8 cellular contexts compared by ENCODE assay signal in genomic region chr19:58409010-58409790, GRCh38. TPM values are rescaled to one million over a fixed set of nuclear protein-coding genes. Genes with fewer than 3 reads are reported as not detected.
DNase-seq lines count a peak whose midpoint lies in the region; ATAC-seq and TF ChIP-seq lines count a peak whose summit lies in the region.

No MANE protein-coding gene starts in this region.

- H3K36me3 ChIP-seq in heart right ventricle (peaks cover 0 to 6% (median 0%) of the 10 kb centered on the region in 9 donors), psoas muscle (ENCODE audit: insufficient read depth in 1 of 2, low read depth in 1 of 2) (peaks cover 0 to 12% of the 10 kb centered on the region in 2 donors)

- H3K36me3 Mint-ChIP-seq in Calu3 (ENCODE audit: insufficient read depth, unreplicated experiment), result peaks cover 35% of the 10 kb centered on the region

- TF ChIP-seq CTCF in Calu3 (IDR thresholded peaks at IDR 0.05; ENCODE audit: unreplicated experiment), result no peak
- no peak for TF ChIP-seq CTCF in heart right ventricle (IDR thresholded peaks at IDR 0.05)
- TF ChIP-seq CTCF in psoas muscle (IDR thresholded peaks at IDR 0.05), result no peak

- CTCF ChIA-PET in Calu3 (lab: Charles Lee), result interaction anchor here (0.7 to 0.8 kb wide), 2 partner anchors 57 to 105 kb away, joined by 3 read pairs; no protein-coding TSS in a partner anchor

- WGBS in heart right ventricle, 2 donors, result 3 to 4% methylated on average over 34 of the region's 34 CpGs
- WGBS in psoas muscle, 3 donors, result 2 to 3% (median 3%) methylated on average over 34 of the region's 34 CpGs

- H3K4me3 Mint-ChIP-seq in Calu3 (ENCODE audit: low read depth, unreplicated experiment), result peak overlapping the region; percentile 83

- ATAC-seq in GM21528 (IDR thresholded peaks at IDR 0.05; ENCODE audit: low FRiP score, unreplicated experiment), result peak; percentile 16
- peak; percentile 9 to 68 (median 36) for ATAC-seq in heart right ventricle
- peak; percentile 18 to 31 (median 26) for ATAC-seq in psoas muscle

- H3K27ac Mint-ChIP-seq in Calu3 (ENCODE audit: unreplicated experiment), result peak overlapping the region; percentile 92

- BruUV-seq in Calu3 (replicated peaks; lab: Mats Ljungman, UMichigan), result no TSS peak

- H3K27me3 ChIP-seq in heart right ventricle, result no peaks in the 10 kb centered on the region
- H3K27me3 ChIP-seq in psoas muscle (ENCODE audit: insufficient read depth in 3 of 3, low read length in 2 of 3), result no peaks in the 10 kb centered on the region

- H3K27me3 Mint-ChIP-seq in Calu3 (ENCODE audit: unreplicated experiment), result no peaks in the 10 kb centered on the region

- H3K4me1 Mint-ChIP-seq in Calu3 (ENCODE audit: low read depth, unreplicated experiment), result peaks cover 30% of the 10 kb centered on the region

- no peaks in the 10 kb centered on the region for H3K9me3 ChIP-seq in heart right ventricle
- H3K9me3 ChIP-seq in psoas muscle, result no peaks in the 10 kb centered on the region

- no peaks in the 10 kb centered on the region for H3K9me3 Mint-ChIP-seq in Calu3 (ENCODE audit: low read depth, unreplicated experiment)

- intact Hi-C loops in Calu3 (cut with micrococcal nuclease; ENCODE audit: unreplicated experiment) (loop anchor here (5.0 to 10.0 kb wide), 2 partner anchors 43 to 224 kb away; partner anchors contain the start of genes ZNF274 and ZNF324B), heart right ventricle (cut with DNase I) (no loop called here), psoas muscle (cut with DNase I) (no loop called here)

- peak overlapping the region; percentile 84 to 95 (median 91) for H3K27ac ChIP-seq in heart right ventricle
- H3K27ac ChIP-seq in psoas muscle, result peak overlapping the region; percentile 79

- H3K4me1 ChIP-seq in heart right ventricle, result peaks cover 5 to 31% (median 26%) of the 10 kb centered on the region in 9 donors
- H3K4me1 ChIP-seq in psoas muscle, result peaks cover 11% of the 10 kb centered on the region

- peak; percentile 52 for DNase-seq in Calu3
- DNase-seq in NCI-H1105 (lab: John Stamatoyannopoulos, UW), result peak; percentile 20
- peak; percentile 56 to 60 for DNase-seq in activated T-cell treated with anti-CD3 and anti-CD28 coated beads, Interleukin-2, amount 50 U/mL, for 48 hours
- peak in 1 of 2 donors; percentile 33 for DNase-seq in heart right ventricle
- DNase-seq in psoas muscle, result no peak
- no peak for DNase-seq in effector CD8-positive, alpha-beta T cell (lab: John Stamatoyannopoulos, UW)
- no peak for DNase-seq in CD1c-positive myeloid dendritic cell (ENCODE audit: extremely low spot score)

- H3K4me3 ChIP-seq in heart right ventricle, result peak overlapping the region; percentile 79 to 100 (median 96)
- H3K4me3 ChIP-seq in psoas muscle, result peak overlapping the region; percentile 86

RNA-seq across cellular contexts. Expression of gene ZNF584, which starts 0.8 kb away (rescaled TPM):
- 21.8 and 23.4 TPM in 2 replicates for total RNA-seq in Calu3 (2022)
- 10 to 100 TPM; 12.7 to 20.4 (median 17.6) TPM for total RNA-seq in heart right ventricle
- 10 to 100 TPM in 1 of 2 donors, 1 to 10 TPM in 1; 6.5 to 15.9 TPM for polyA plus RNA-seq in heart right ventricle
- total RNA-seq in psoas muscle, result 10 to 100 TPM in 3 of 4 donors, 1 to 10 TPM in 1; 9.5 to 16.2 (median 13.3) TPM
- polyA plus RNA-seq in psoas muscle, result 10 to 100 TPM in 2 of 3 donors, 1 to 10 TPM in 1; 8.7 to 23.8 (median 11.6) TPM

RNA-seq across cellular contexts. Expression of gene RNF225, which starts 13.7 kb away (rescaled TPM):
- total RNA-seq in Calu3 (2022) (0.51 and 0.61 TPM in 2 replicates), heart right ventricle (not detected), psoas muscle (not detected)
- polyA plus RNA-seq in heart right ventricle (not detected), psoas muscle (not detected)

RNA-seq across cellular contexts. Expression of gene RPS5, which starts 22.1 kb away (rescaled TPM):
- total RNA-seq in Calu3 (2022) (971 and 1,079 TPM in 2 replicates), heart right ventricle (100 to 1,000 TPM; 360 to 610 (median 413) TPM), psoas muscle (100 to 1,000 TPM; 513 to 839 (median 740) TPM)
- polyA plus RNA-seq in heart right ventricle (1,000 to 10,000 TPM in 1 of 2 donors, 100 to 1,000 TPM in 1; 430 to 2,053 TPM), psoas muscle (1,000 to 10,000 TPM; 1,118 to 2,384 (median 1,312) TPM)

RNA-seq across cellular contexts. Expression of gene ZNF837, which starts 28.4 kb away (rescaled TPM):
- 0.47 and 0.81 TPM in 2 replicates for total RNA-seq in Calu3 (2022)
- under 1 TPM; 0.11 to 0.90 (median 0.41) TPM for total RNA-seq in heart right ventricle
- polyA plus RNA-seq in heart right ventricle, result under 1 TPM; 0.36 to 0.88 TPM
- under 1 TPM; 0.10 to 0.34 (median 0.20) TPM for total RNA-seq in psoas muscle
- polyA plus RNA-seq in psoas muscle, result under 1 TPM; 0.08 to 0.33 (median 0.24) TPM

RNA-seq across cellular contexts. Expression of gene ZNF132, which starts 30.8 kb away (rescaled TPM):
- total RNA-seq in Calu3 (2022), result not detected in 2 replicates
- total RNA-seq in heart right ventricle, result 1 to 10 TPM; 3.6 to 6.7 (median 5.1) TPM
- polyA plus RNA-seq in heart right ventricle, result 1 to 10 TPM; 1.1 to 1.3 TPM
- 1 to 10 TPM; 2.1 to 5.2 (median 4.3) TPM for total RNA-seq in psoas muscle
- polyA plus RNA-seq in psoas muscle, result 1 to 10 TPM; 1.4 to 2.7 (median 1.6) TPM

Comparison
In these comparisons a context has a peak if more than half of its experiments do, and no peak if none do; other contexts are left out.
1. DNase-seq: peak in Calu3 (single experiment), NCI-H1105 (single experiment) and activated T-cell treated with anti-CD3 and anti-CD28 coated beads, Interleukin-2, amount 50 U/mL, for 48 hours (2 of 2); none in psoas muscle (0 of 2), effector CD8-positive, alpha-beta T cell (single experiment) and CD1c-positive myeloid dendritic cell (single experiment).
2. Peak in every context shown above with its lines, with median percentiles within 50 percentile points of each other: ATAC-seq.